In genomic region chr3:183653209-183654064, GRCh38 we compare ENCODE assay signal across 15 cellular contexts. TPM values are rescaled to one million over a fixed set of nuclear protein-coding genes. Genes with fewer than 3 reads are reported as not detected.
DNase-seq lines count a peak whose midpoint lies in the region; ATAC-seq and TF ChIP-seq lines count a peak whose summit lies in the region.
"Had no signal": no experiment of that assay in that cellular context is flagged by ENCODE, and none has a peak within 500 bp of the region (broad histone marks: within the 10 kb centered on the region; RNA-seq: fewer than 3 reads in every experiment).

No MANE protein-coding gene starts in this region.

- no peaks in the 10 kb centered on the region for H3K9me2 ChIP-seq in OCI-LY7 (ENCODE audit: insufficient read depth, low read length)

- no peak overlapping the region for H3K4me3 ChIP-seq in OCI-LY7 (ENCODE audit: low read depth, low read length, poor library complexity, severe bottlenecking)
- H3K4me3 ChIP-seq in fibroblast of mammary gland (ENCODE audit: control insufficient read depth, low read depth, low read length) = no peak overlapping the region
- H3K4me3 ChIP-seq in effector memory CD4-positive, alpha-beta T cell (ENCODE audit: insufficient read depth, low read depth, low read length, poor library complexity, severe bottlenecking) = no peak overlapping the region
- H3K4me3 ChIP-seq: spleen had no signal

- DNase-seq in A172 (ENCODE audit: low spot score) = peak; percentile 13
- DNase-seq in Caki2 (ENCODE audit: low read depth) = peak; percentile 50
- peak; percentile 55 for DNase-seq in OCI-LY7 (ENCODE audit: low spot score)
- peak; percentile 14 for DNase-seq in fibroblast of mammary gland (ENCODE audit: low read depth)
- no peak for DNase-seq in effector memory CD4-positive, alpha-beta T cell
- no peak for DNase-seq in cortex of kidney (lab: John Stamatoyannopoulos, UW)
- DNase-seq in KG1 (lab: John Stamatoyannopoulos, UW) = no peak
- DNase-seq: activated CD4-positive, alpha-beta T cell treated with anti-CD3 and anti-CD28 coated beads, Interleukin-2, amount 10 ng/mL, durations not matched to agents 24 days and 14 days; hypothalamus; left ventricle myocardium superior; nucleus accumbens; spleen had no signal

- H4K20me1 ChIP-seq in OCI-LY7 (ENCODE audit: insufficient read depth, low read length) = no peaks in the 10 kb centered on the region

- POLR2A ChIA-PET in OCI-LY7 (lab: Charles Lee) = interaction anchor here (0.6 kb wide), 1 partner anchor 15 kb away, joined by 3 read pairs; no protein-coding TSS in a partner anchor

- TF ChIP-seq CTCF in OCI-LY7 (conservative IDR thresholded peaks at IDR 0.05; ENCODE audit: low read length) (peak; percentile 14; the same call in 1 of the 2 replicates), fibroblast of mammary gland (conservative IDR thresholded peaks at IDR 0.05; ENCODE audit: control insufficient read depth, insufficient read depth, low read depth, low read length) (no peak)

- intact Hi-C loops in OCI-LY7 (cut with micrococcal nuclease; ENCODE audit: unreplicated experiment) = no loop called here

- CTCF ChIA-PET in OCI-LY7 (lab: Charles Lee; ENCODE audit: unreplicated experiment) = no interaction called here

- H3K4me2 ChIP-seq in OCI-LY7 (ENCODE audit: low read length) = no peak overlapping the region

- in situ Hi-C loops in Caki2 (cut with HindIII; ENCODE audit: low pct_unique_long_range_greater_than_20kb, low sequenced_read_pairs) = no loop called here

- peaks cover 27% of the 10 kb centered on the region; the same call in 1 of the 2 replicates for H3K79me2 ChIP-seq in OCI-LY7 (ENCODE audit: insufficient read depth, low read depth, low read length)

- H3K27ac ChIP-seq in OCI-LY7 (ENCODE audit: low read depth, low read length, poor library complexity, severe bottlenecking) = no peak overlapping the region
- no peak overlapping the region for H3K27ac ChIP-seq in effector memory CD4-positive, alpha-beta T cell (ENCODE audit: insufficient read depth, low read length, poor library complexity, severe bottlenecking)
- H3K27ac ChIP-seq: C4-2B, spleen had no signal

- H3K9me3 ChIP-seq in OCI-LY7 (ENCODE audit: low read length) = peaks cover 59% of the 10 kb centered on the region
- H3K9me3 ChIP-seq in effector memory CD4-positive, alpha-beta T cell (ENCODE audit: control insufficient read depth, low read length) = peaks cover 26% of the 10 kb centered on the region

- H3K36me3 ChIP-seq in OCI-LY7 (ENCODE audit: insufficient read depth, low read length) = peaks cover 91% of the 10 kb centered on the region
- peaks cover 45% of the 10 kb centered on the region for H3K36me3 ChIP-seq in effector memory CD4-positive, alpha-beta T cell (ENCODE audit: control insufficient read depth, insufficient read depth, low read length)

- no peaks in the 10 kb centered on the region for H3K27me3 ChIP-seq in effector memory CD4-positive, alpha-beta T cell (replicated peaks; ENCODE audit: control insufficient read depth, insufficient read depth, low read length, poor library complexity, severe bottlenecking)
- H3K27me3 ChIP-seq: spleen had no signal

- BruUV-seq in OCI-LY7 (replicated peaks; lab: Mats Ljungman, UMichigan) = no TSS peak

- H3K4me1 ChIP-seq in OCI-LY7 (ENCODE audit: insufficient read depth, low read length, poor library complexity, severe bottlenecking) = no peaks in the 10 kb centered on the region
- H3K4me1 ChIP-seq in effector memory CD4-positive, alpha-beta T cell (ENCODE audit: control insufficient read depth, insufficient read depth, low read length, poor library complexity, severe bottlenecking) = no peaks in the 10 kb centered on the region

- no peak for ATAC-seq in esophagus mucosa
- ATAC-seq: activated T-helper 17 cell treated with anti-CD3 and anti-CD28 coated beads, Interleukin-2, amount 50 U/mL, for 72 hours; left ventricle myocardium superior had no signal

- no peak overlapping the region for H2AFZ ChIP-seq in OCI-LY7 (ENCODE audit: low read length)

RNA-seq across cellular contexts. Expression of gene KLHL24, which starts 18.0 kb away (rescaled TPM):
- 41.2 and 41.3 TPM in 2 replicates for total RNA-seq in A172 (2014; rRNA removed; shearing (Covaris generic))
- 16.3 and 34.1 TPM in 2 replicates for total RNA-seq in Caki2 (2014; rRNA removed; shearing (Covaris generic); ENCODE audit: low replicate concordance)
- total RNA-seq in OCI-LY7 (2014; rRNA removed; shearing (Covaris generic)) = 37.8 and 45.8 TPM in 2 replicates
- 34.0 and 53.0 TPM in 2 replicates for total RNA-seq in OCI-LY7 (2022)
- total RNA-seq in esophagus mucosa = 13.2 TPM

RNA-seq across cellular contexts. Expression of gene YEATS2, which starts 44.2 kb away (rescaled TPM):
- total RNA-seq in A172 (2014; rRNA removed; shearing (Covaris generic)) = 17.8 and 20.7 TPM in 2 replicates
- total RNA-seq in Caki2 (2014; rRNA removed; shearing (Covaris generic); ENCODE audit: low replicate concordance) = 20.1 and 24.5 TPM in 2 replicates
- 50.7 and 68.2 TPM in 2 replicates for total RNA-seq in OCI-LY7 (2014; rRNA removed; shearing (Covaris generic))
- 72.2 and 77.2 TPM in 2 replicates for total RNA-seq in OCI-LY7 (2022)
- 13.2 TPM for total RNA-seq in esophagus mucosa

Comparison
In these comparisons a context has a peak if more than half of its experiments do, and no peak if none do; other contexts are left out.
1. DNase-seq: peak in A172 (single experiment), Caki2 (single experiment), OCI-LY7 (single experiment) and fibroblast of mammary gland (single experiment); none in effector memory CD4-positive, alpha-beta T cell (0 of 3), cortex of kidney (single experiment) and KG1 (single experiment).